In genomic region chr6:27891300-27891913, GRCh38 we compare ENCODE assay signal across 1 cellular context.
A peak's percentile ranks its signal among the peaks of the same experiment; 100 is the strongest.
TF ChIP-seq lines count a peak whose summit lies in the region.

No MANE protein-coding gene starts in this region.

TF ChIP-seq in GM12878, 131 proteins besides CTCF, POLR2A, EP300 and RAD21 (continued from another document):
- peak; percentile 10; the same call in 1 of the 2 replicates for TF ChIP-seq ZNF687 (IDR thresholded peaks at IDR 0.05)
TF ChIP-seq in GM12878: peak in this region for 1.
